ENCODE assay signal across 1 cellular context in the genomic region with DNA sequence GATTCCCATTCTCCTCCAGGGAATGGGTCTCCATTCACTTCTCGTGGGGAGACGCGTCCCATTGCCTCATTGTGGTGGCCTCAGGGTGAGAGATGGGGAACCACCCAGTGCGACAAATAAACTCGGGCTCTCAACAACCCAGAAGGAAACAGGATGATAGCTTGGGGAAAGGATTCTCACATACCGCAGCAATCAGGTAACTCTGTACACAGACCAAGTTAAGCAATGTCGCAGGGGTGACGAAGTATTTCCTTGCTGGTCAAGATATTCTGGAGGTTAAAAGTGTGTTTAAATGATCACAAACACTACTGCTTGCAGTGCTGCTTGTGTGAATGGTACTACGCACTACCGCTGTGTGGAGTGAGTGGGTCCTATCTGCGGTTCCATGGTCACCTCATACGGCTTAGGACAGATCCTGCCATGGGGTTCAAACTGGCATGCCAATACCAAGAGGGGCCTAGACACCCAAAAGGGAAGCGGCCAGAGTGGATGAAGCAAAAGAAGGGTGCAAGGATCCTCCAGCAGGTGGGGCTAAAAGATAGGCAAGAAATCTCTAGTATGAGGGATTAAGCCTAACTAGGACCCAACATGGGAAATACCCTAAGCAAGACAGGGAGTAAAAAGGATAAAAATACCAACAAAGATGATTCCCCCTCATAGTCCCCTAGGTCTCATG.
TF ChIP-seq lines count a peak whose summit lies in the region.

No MANE protein-coding gene starts in this region.

TF ChIP-seq in GM23338, 12 proteins besides CTCF, POLR2A, EP300 and RAD21 (continued from another document):
- TF ChIP-seq CREB1 (CRISPR knock-in tag; IDR thresholded peaks at IDR 0.05; ENCODE audit: low read depth): no peak
- no peak for TF ChIP-seq EZH2phosphoT487 (IDR thresholded peaks at IDR 0.05; ENCODE audit: unreplicated experiment)
- TF ChIP-seq EZH2 (IDR thresholded peaks at IDR 0.05; ENCODE audit: low read depth, unreplicated experiment): no peak
